Comparison of ENCODE assay signal across 2 cellular contexts in genomic region chr20:35588397-35588796, GRCh38.
TF ChIP-seq lines count a peak whose summit lies in the region.

No MANE protein-coding gene starts in this region.

TF ChIP-seq in IMR-90, 13 proteins besides CTCF, POLR2A, EP300 and RAD21:
- TF ChIP-seq USF2 (IDR thresholded peaks at IDR 0.05; ENCODE audit: low read depth, low read length) (no peak), NFE2L2 (IDR thresholded peaks at IDR 0.05; ENCODE audit: low read depth, low read length) (no peak), MAFK (IDR thresholded peaks at IDR 0.05; ENCODE audit: low read depth, low read length) (no peak), MXI1 (IDR thresholded peaks at IDR 0.05; ENCODE audit: borderline replicate concordance, low read depth, low read length) (no peak), RCOR1 (IDR thresholded peaks at IDR 0.05; ENCODE audit: insufficient replicate concordance, low read length) (no peak), MAZ (IDR thresholded peaks at IDR 0.05; ENCODE audit: borderline replicate concordance, low read depth, low read length) (no peak), CHD1 (IDR thresholded peaks at IDR 0.05; ENCODE audit: low read depth, low read length) (no peak), FOS (IDR thresholded peaks at IDR 0.05; ENCODE audit: low read depth, low read length) (no peak), CEBPB (IDR thresholded peaks at IDR 0.05; ENCODE audit: low read depth, low read length) (no peak), ELK1 (IDR thresholded peaks at IDR 0.05; ENCODE audit: borderline replicate concordance, low read depth, low read length) (no peak), BHLHE40 (IDR thresholded peaks at IDR 0.05; ENCODE audit: low read depth, low read length) (no peak), SMC3 (IDR thresholded peaks at IDR 0.05; ENCODE audit: low read depth, low read length) (no peak), RFX5 (IDR thresholded peaks at IDR 0.05; ENCODE audit: low read depth, low read length) (no peak)

TF ChIP-seq in K562, 482 proteins besides CTCF, POLR2A, EP300 and RAD21:
- TF ChIP-seq ZNF12 (CRISPR knock-in tag; IDR thresholded peaks at IDR 0.05) (no peak), ZNF609 (CRISPR knock-in tag; IDR thresholded peaks at IDR 0.05; ENCODE audit: borderline replicate concordance) (no peak), SIX5 (IDR thresholded peaks at IDR 0.05; ENCODE audit: borderline replicate concordance in 1 of 2, insufficient read depth in 1 of 2, low read depth in 1 of 2, low read length in 2 of 2) (no peak), GABPB1 (CRISPR knock-in tag; IDR thresholded peaks at IDR 0.05) (no peak), SETDB1 (IDR thresholded peaks at IDR 0.05; ENCODE audit: low read length) (no peak), ERF (CRISPR knock-in tag; IDR thresholded peaks at IDR 0.05) (no peak), DEAF1 (CRISPR knock-in tag; IDR thresholded peaks at IDR 0.05) (no peak), GTF2F1 (IDR thresholded peaks at IDR 0.05; ENCODE audit: low read depth, low read length) (no peak), AFF4 (CRISPR knock-in tag; IDR thresholded peaks at IDR 0.05) (no peak), MED1 (CRISPR knock-in tag; IDR thresholded peaks at IDR 0.05; ENCODE audit: borderline replicate concordance) (no peak), RBM17 (IDR thresholded peaks at IDR 0.05; ENCODE audit: borderline replicate concordance, low read depth, low read length) (no peak), RBM22 (IDR thresholded peaks at IDR 0.05; ENCODE audit: low read depth, low read length, poor library complexity, severe bottlenecking) (no peak), ZBTB17 (CRISPR knock-in tag; IDR thresholded peaks at IDR 0.05) (no peak), ETV6 (IDR thresholded peaks at IDR 0.05; ENCODE audit: borderline replicate concordance in 1 of 2, low read depth in 2 of 2, low read length in 1 of 2) (no peak), ETV6 (CRISPR knock-in tag; IDR thresholded peaks at IDR 0.05; ENCODE audit: borderline replicate concordance) (no peak), GMEB1 (CRISPR knock-in tag; IDR thresholded peaks at IDR 0.05) (no peak)
